Comparison of ENCODE assay signal across 2 cellular contexts in the genomic region with DNA sequence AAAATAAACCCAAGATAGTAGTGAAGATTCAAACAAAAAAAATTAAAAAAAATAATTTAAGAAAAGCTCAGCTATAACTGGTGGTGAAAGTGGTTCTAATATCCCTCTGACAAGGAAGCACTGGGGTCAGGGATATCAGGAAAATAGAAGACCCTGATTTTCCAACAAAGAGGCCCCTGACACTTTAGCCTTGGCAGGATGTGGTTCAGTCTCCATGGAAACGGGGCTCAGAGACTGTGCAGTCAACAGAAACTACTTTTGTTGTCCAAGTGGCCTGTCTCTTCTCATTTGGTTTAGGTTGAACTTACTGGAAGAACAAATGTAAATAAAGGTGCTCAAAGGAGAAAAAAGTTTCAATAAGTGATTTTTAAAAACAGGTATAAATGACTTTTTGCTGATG.
TF ChIP-seq lines count a peak whose summit lies in the region.

No MANE protein-coding gene starts in this region.

TF ChIP-seq in IMR-90, 13 proteins besides CTCF, POLR2A, EP300 and RAD21:
- TF ChIP-seq FOS (IDR thresholded peaks at IDR 0.05; ENCODE audit: low read depth, low read length): no peak
- no peak for TF ChIP-seq SMC3 (IDR thresholded peaks at IDR 0.05; ENCODE audit: low read depth, low read length)
- TF ChIP-seq RCOR1 (IDR thresholded peaks at IDR 0.05; ENCODE audit: insufficient replicate concordance, low read length): no peak
- TF ChIP-seq, protein P1, sequence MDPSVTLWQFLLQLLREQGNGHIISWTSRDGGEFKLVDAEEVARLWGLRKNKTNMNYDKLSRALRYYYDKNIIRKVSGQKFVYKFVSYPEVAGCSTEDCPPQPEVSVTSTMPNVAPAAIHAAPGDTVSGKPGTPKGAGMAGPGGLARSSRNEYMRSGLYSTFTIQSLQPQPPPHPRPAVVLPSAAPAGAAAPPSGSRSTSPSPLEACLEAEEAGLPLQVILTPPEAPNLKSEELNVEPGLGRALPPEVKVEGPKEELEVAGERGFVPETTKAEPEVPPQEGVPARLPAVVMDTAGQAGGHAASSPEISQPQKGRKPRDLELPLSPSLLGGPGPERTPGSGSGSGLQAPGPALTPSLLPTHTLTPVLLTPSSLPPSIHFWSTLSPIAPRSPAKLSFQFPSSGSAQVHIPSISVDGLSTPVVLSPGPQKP (IDR thresholded peaks at IDR 0.05; ENCODE audit: borderline replicate concordance, low read depth, low read length): no peak
- no peak for TF ChIP-seq NFE2L2 (IDR thresholded peaks at IDR 0.05; ENCODE audit: low read depth, low read length)
- no peak for TF ChIP-seq CEBPB (IDR thresholded peaks at IDR 0.05; ENCODE audit: low read depth, low read length)
- TF ChIP-seq BHLHE40 (IDR thresholded peaks at IDR 0.05; ENCODE audit: low read depth, low read length): no peak
- TF ChIP-seq MAFK (IDR thresholded peaks at IDR 0.05; ENCODE audit: low read depth, low read length): no peak
- no peak for TF ChIP-seq MAZ (IDR thresholded peaks at IDR 0.05; ENCODE audit: borderline replicate concordance, low read depth, low read length)
- no peak for TF ChIP-seq MXI1 (IDR thresholded peaks at IDR 0.05; ENCODE audit: borderline replicate concordance, low read depth, low read length)
- TF ChIP-seq USF2 (IDR thresholded peaks at IDR 0.05; ENCODE audit: low read depth, low read length): no peak
- no peak for TF ChIP-seq RFX5 (IDR thresholded peaks at IDR 0.05; ENCODE audit: low read depth, low read length)
- TF ChIP-seq CHD1 (IDR thresholded peaks at IDR 0.05; ENCODE audit: low read depth, low read length): no peak
TF ChIP-seq in IMR-90: peak in this region for 0.

TF ChIP-seq in liver, 16 proteins besides CTCF, POLR2A, EP300 and RAD21:
- TF ChIP-seq NR2F2 (IDR thresholded peaks at IDR 0.05): peak; percentile 5
- TF ChIP-seq FOXA1 (IDR thresholded peaks at IDR 0.05): no peak
TF ChIP-seq in liver: peak in this region for 1.
